ENCODE assay signal across 10 cellular contexts in genomic region chr10:93600446-93600860, GRCh38. TPM values are rescaled to one million over a fixed set of nuclear protein-coding genes. Genes with fewer than 3 reads are reported as not detected.
DNase-seq lines count a peak whose midpoint lies in the region; ATAC-seq and TF ChIP-seq lines count a peak whose summit lies in the region.
"Had no signal": no experiment of that assay in that cellular context is flagged by ENCODE, and none has a peak within 500 bp of the region (broad histone marks: within the 10 kb centered on the region; RNA-seq: fewer than 3 reads in every experiment).

No MANE protein-coding gene starts in this region.

- no peaks in the 10 kb centered on the region for H4K20me1 ChIP-seq in H9 (ENCODE audit: control insufficient read depth, insufficient read depth, insufficient read length)

- H3K23ac ChIP-seq in H9 (ENCODE audit: insufficient read length, low read depth, low read length), result no peak overlapping the region

- H3K79me1 ChIP-seq in H9 (ENCODE audit: insufficient read depth, low read depth, low read length, poor library complexity, severe bottlenecking), result no peaks in the 10 kb centered on the region

- WGBS in H9 (ENCODE audit: extremely low coverage, insufficient read length, low lambda C conversion rate), result no CpG with 5 or more reads among the region's 29 CpGs

- H2BK5ac ChIP-seq in H9 (ENCODE audit: insufficient read length, low read length), result no peak overlapping the region

- DNase-seq in H9 (peak; percentile 38), brain pericyte (ENCODE audit: low read depth, low spot score) (peak; percentile 6), left lung (no peak), sciatic nerve (ENCODE audit: low spot score) (no peak), caudate nucleus (lab: John Stamatoyannopoulos, UW) (no peak), 8988T (no peak)
- no peak for DNase-seq in central memory CD4-positive, alpha-beta T cell

- no peaks in the 10 kb centered on the region for H3K4me1 ChIP-seq in H9 (ENCODE audit: insufficient read depth, low read length)
- peaks cover 6 to 16% of the 10 kb centered on the region in 2 donors for H3K4me1 ChIP-seq in left lung

- no peak overlapping the region for H2AK5ac ChIP-seq in H9 (ENCODE audit: insufficient read length, low read length)

- no peaks in the 10 kb centered on the region; a peak in 1 of 7 replicates for H3K36me3 Mint-ChIP-seq in H9 (ENCODE audit: insufficient read depth in 1 of 3, low read depth in 3 of 3)

- H2BK12ac ChIP-seq in H9 (ENCODE audit: insufficient read length, low read depth, low read length), result no peak overlapping the region

- no peak overlapping the region for H4K5ac ChIP-seq in H9 (ENCODE audit: insufficient read length, low read depth, low read length)

- H3K4me2 ChIP-seq in H9 (ENCODE audit: insufficient read depth, insufficient read length, low read length), result peak overlapping the region; percentile 71
- H3K4me2 ChIP-seq: KMS-11 had no signal

- no peaks in the 10 kb centered on the region for H3K9me3 ChIP-seq in H9 (ENCODE audit: control insufficient read depth, low read depth, low read length)
- H3K9me3 ChIP-seq in left lung, result no peaks in the 10 kb centered on the region

- H3K36me3 ChIP-seq in left lung, result no peaks in the 10 kb centered on the region

- no peak overlapping the region for H2BK120ac ChIP-seq in H9 (ENCODE audit: low read depth, low read length, poor library complexity, severe bottlenecking)

- peaks cover 78% of the 10 kb centered on the region for H3K27me3 Mint-ChIP-seq in H9 (ENCODE audit: low read depth)

- no peak overlapping the region for H4K91ac ChIP-seq in H9 (ENCODE audit: insufficient read length, low read depth, low read length)

- peaks cover 24% of the 10 kb centered on the region for H3K27me3 ChIP-seq in H9 (ENCODE audit: insufficient read depth, low read length)
- peaks cover 38 to 66% of the 10 kb centered on the region in 2 donors for H3K27me3 ChIP-seq in left lung

- no peak overlapping the region for H3K56ac ChIP-seq in H9 (ENCODE audit: insufficient read length, low read depth, low read length)

- no peak overlapping the region for H3K14ac ChIP-seq in H9 (ENCODE audit: insufficient read depth, low read length)

- no peak overlapping the region for H3K4ac ChIP-seq in H9 (ENCODE audit: low read depth, low read length)

- peaks cover 14 to 15% of the 10 kb centered on the region in 2 experiments for H3K4me1 Mint-ChIP-seq in H9

- peak overlapping the region; percentile 19 to 31 for H3K4me3 ChIP-seq in left lung

- peak overlapping the region; percentile 65 to 82 for H3K4me3 Mint-ChIP-seq in H9

- H4K8ac ChIP-seq in H9 (replicated peaks; ENCODE audit: insufficient read length, low read depth, low read length), result no peak overlapping the region

- no peak overlapping the region for H3K27ac ChIP-seq in H9 (ENCODE audit: insufficient read length, low read depth, low read length)
- H3K27ac ChIP-seq in left lung, result no peak overlapping the region
- no peak overlapping the region for H3K27ac ChIP-seq in caudate nucleus (ENCODE audit: low read depth, low read length)
- H3K27ac ChIP-seq: C4-2B, KMS-11 had no signal

- TF ChIP-seq CTCF in H9 (conservative IDR thresholded peaks at IDR 0.05), result no peak
- TF ChIP-seq CTCF in left lung (IDR thresholded peaks at IDR 0.05), result no peak

- no peak overlapping the region for H3T11ph ChIP-seq in H9 (ENCODE audit: low read length)

- H3K9ac ChIP-seq in H9 (ENCODE audit: extremely low read depth, insufficient read length, low read length), result no peak overlapping the region
- H3K9ac ChIP-seq: KMS-11 had no signal

- no peaks in the 10 kb centered on the region for H3K9me3 Mint-ChIP-seq in H9

- H3K23me2 ChIP-seq in H9 (ENCODE audit: insufficient read length, low read depth, low read length, poor library complexity, severe bottlenecking), result peaks cover 7% of the 10 kb centered on the region

- intact Hi-C loops in left lung (cut with DNase I) (no loop called here), sciatic nerve (cut with DNase I) (no loop called here)

- H3K79me2 ChIP-seq in H9 (ENCODE audit: insufficient read depth, low read length), result no peaks in the 10 kb centered on the region

- no peak overlapping the region for H2BK15ac ChIP-seq in H9 (ENCODE audit: low read depth, low read length)

- ATAC-seq in left lung (peak; percentile 16), sciatic nerve (peak; percentile 48), HG02870 (IDR thresholded peaks at IDR 0.05; ENCODE audit: unreplicated experiment) (no peak)

- H3K27ac Mint-ChIP-seq in H9, result no peak overlapping the region

- no peak overlapping the region for H2BK20ac ChIP-seq in H9 (ENCODE audit: low read depth, low read length, poor library complexity, severe bottlenecking)

- no peak overlapping the region for H3K18ac ChIP-seq in H9 (ENCODE audit: insufficient read length, low read depth, low read length)

- no peak overlapping the region for H2AFZ ChIP-seq in H9 (ENCODE audit: low read length)

RNA-seq across cellular contexts. Expression of gene RBP4, which starts 0.6 kb away (rescaled TPM):
- total RNA-seq in H9 (2021) (not detected in 2 replicates), left lung (10 to 100 TPM; 13.8 to 18.4 TPM), sciatic nerve (42.7 TPM)

RNA-seq across cellular contexts. Expression of gene PDE6C, which starts 11.9 kb away (rescaled TPM):
- total RNA-seq in H9 (2021) (not detected in 2 replicates), left lung (not detected), sciatic nerve (not detected)

RNA-seq across cellular contexts. Expression of gene FFAR4, which starts 34.0 kb away (rescaled TPM):
- total RNA-seq in H9 (2021), result not detected in 2 replicates
- total RNA-seq in left lung, result 1 to 10 TPM; 2.1 to 4.0 TPM
- total RNA-seq in sciatic nerve, result 0.31 TPM

Comparison
In these comparisons a context has a peak if more than half of its experiments do, and no peak if none do; other contexts are left out.
1. DNase-seq: peak in H9 (single experiment) and brain pericyte (single experiment); none in left lung (0 of 2), sciatic nerve (single experiment), central memory CD4-positive, alpha-beta T cell (single experiment), caudate nucleus (0 of 61) and 8988T (single experiment).
2. RNA of gene RBP4, which starts 0.6 kb away (total RNA-seq): 42.7 TPM in sciatic nerve (single experiment) and 13.8 to 18.4 TPM in left lung; not detected in H9; every median in the first group is over 10 times any median in the second.